Comparison of ENCODE assay signal across 12 cellular contexts in genomic region chr16:1071561-1072225, GRCh38.
"Had no signal": no experiment of that assay in that cellular context is flagged by ENCODE, and none has a peak within 500 bp of the region (broad histone marks: within the 10 kb centered on the region; RNA-seq: fewer than 3 reads in every experiment).

No MANE protein-coding gene starts in this region.

- H3K9me3 ChIP-seq: gastroesophageal sphincter, prostate gland, suprapubic skin had no signal

- H3K27ac ChIP-seq: gastroesophageal sphincter, prostate gland, suprapubic skin had no signal

- H3K4me3 ChIP-seq: gastroesophageal sphincter, prostate gland, suprapubic skin had no signal

- H3K36me3 ChIP-seq: gastroesophageal sphincter, prostate gland, suprapubic skin had no signal

- H3K4me1 ChIP-seq: gastroesophageal sphincter, prostate gland, suprapubic skin had no signal

- DNase-seq: activated naive CD4-positive, alpha-beta T cell treated with anti-CD3 and anti-CD28 coated beads, Interleukin-2, amount 50 U/mL, for 16 hours; cortex of kidney; effector CD8-positive, alpha-beta T cell; kidney; left ventricle myocardium superior; mesenchymal stem cell; stimulated activated CD4-positive, alpha-beta T cell treated with anti-CD3 and anti-CD28 coated beads, Interleukin-12 subunit alpha, Interleukin-12 subunit beta, amount 100 ng/mL, for 4 hours; stimulated activated naive CD8-positive, alpha-beta T cell treated with anti-CD3 and anti-CD28 coated beads, Interleukin-15, Interleukin-2, amounts not matched to agents 100 U/mL and 50 U/mL, for 24 hours had no signal

- ATAC-seq: gastroesophageal sphincter; natural killer cell treated with Interleukin-12 subunit alpha and Interleukin-12 subunit beta and Interleukin-15 and Interleukin-18, amount 100 ng/mL, for 72 hours; stimulated activated naive CD8-positive, alpha-beta T cell treated with anti-CD3 and anti-CD28 coated beads, Interleukin-15, Interleukin-2, amounts not matched to agents 100 U/mL and 50 U/mL, for 24 hours had no signal
